In the genomic region with DNA sequence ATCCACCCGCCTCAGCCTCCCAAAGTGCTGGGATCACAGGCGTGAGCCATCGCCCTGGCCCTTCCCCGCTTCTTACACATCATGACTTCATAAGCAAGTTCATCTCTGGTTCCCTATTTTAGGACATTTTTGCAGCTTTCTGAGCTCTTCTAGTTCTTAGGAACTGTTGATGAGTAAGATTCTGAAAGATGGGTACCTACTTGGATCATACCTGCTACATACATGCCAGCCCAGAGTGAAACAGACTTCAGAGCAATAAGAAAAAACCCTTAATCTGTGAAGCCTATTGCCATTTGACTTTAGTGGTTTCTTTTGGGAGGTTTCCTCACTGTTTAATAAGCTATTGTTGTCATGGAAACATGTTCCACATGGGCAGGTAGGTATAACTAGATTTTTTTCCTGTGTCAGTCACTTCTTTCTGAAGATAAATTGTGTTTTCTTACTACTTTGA, we compare ENCODE assay signal across 17 cellular contexts. TPM values are rescaled to one million over a fixed set of nuclear protein-coding genes. Genes with fewer than 3 reads are reported as not detected.
A peak's percentile ranks its signal among the peaks of the same experiment; 100 is the strongest.
DNase-seq lines count a peak whose midpoint lies in the region; ATAC-seq and TF ChIP-seq lines count a peak whose summit lies in the region.
"Had no signal": no experiment of that assay in that cellular context is flagged by ENCODE, and none has a peak within 500 bp of the region (broad histone marks: within the 10 kb centered on the region; RNA-seq: fewer than 3 reads in every experiment).

No MANE protein-coding gene starts in this region.

- H3K4me3 Mint-ChIP-seq in Caco-2 (ENCODE audit: unreplicated experiment): no peak overlapping the region
- H3K4me3 Mint-ChIP-seq: WTC11 had no signal

- H3K4me1 ChIP-seq in BLaER1: peaks cover 20% of the 10 kb centered on the region
- H3K4me1 ChIP-seq in Caco-2: no peaks in the 10 kb centered on the region

- no peak overlapping the region for H3K27ac ChIP-seq in BLaER1
- H3K27ac ChIP-seq: thoracic aorta had no signal

- no peaks in the 10 kb centered on the region for H3K27me3 Mint-ChIP-seq in Caco-2 (ENCODE audit: insufficient read depth, unreplicated experiment)

- H4K20me1 ChIP-seq in BLaER1: peaks cover 8% of the 10 kb centered on the region; the same call in 1 of the 2 replicates

- no peaks in the 10 kb centered on the region for H3K9me3 Mint-ChIP-seq in Caco-2 (ENCODE audit: unreplicated experiment)
- H3K9me3 Mint-ChIP-seq: WTC11 had no signal

- H3K36me3 ChIP-seq in BLaER1: peaks cover 98% of the 10 kb centered on the region
- peaks cover 5% of the 10 kb centered on the region for H3K36me3 ChIP-seq in Caco-2 (ENCODE audit: control insufficient read depth, insufficient read depth, low read length)

- H3K27me3 ChIP-seq in BLaER1 (no peaks in the 10 kb centered on the region), Caco-2 (replicated peaks; ENCODE audit: control insufficient read depth, insufficient read depth, low read length) (no peaks in the 10 kb centered on the region)
- H3K27me3 ChIP-seq: BLaER1 treated with 17β-estradiol and CSF1 and Interleukin-3, amounts not matched to agents 10 nM and 100 nM had no signal

- H3K9me3 ChIP-seq in BLaER1 (0 out of 2 replicates have a peak, but pooled peaks cover 5% of the 10 kb centered on the region), Caco-2 (no peaks in the 10 kb centered on the region)
- H3K9me3 ChIP-seq: thoracic aorta had no signal

- H3K27ac Mint-ChIP-seq in Caco-2 (ENCODE audit: unreplicated experiment): no peak overlapping the region
- H3K27ac Mint-ChIP-seq: WTC11 had no signal

- no peak overlapping the region for H3K9ac ChIP-seq in BLaER1
- H3K9ac ChIP-seq: BLaER1 treated with 17β-estradiol and CSF1 and Interleukin-3, amounts not matched to agents 10 nM and 100 nM had no signal

- BruUV-seq in Caco-2 (replicated peaks; lab: Mats Ljungman, UMichigan): no TSS peak

- H3K4me2 ChIP-seq in BLaER1: peak overlapping the region; percentile 5; the same call in 1 of the 2 replicates

- POLR2A ChIA-PET in Caco-2 (lab: Charles Lee): no interaction called here

- intact Hi-C loops in Caco-2 (cut with micrococcal nuclease; ENCODE audit: unreplicated experiment): no loop called here

- CTCF ChIA-PET in Caco-2 (lab: Charles Lee): interaction anchor here (0.7 kb wide), 1 partner anchor 82 kb away, joined by 3 read pairs; no protein-coding TSS in a partner anchor

- H3K4me1 Mint-ChIP-seq in Caco-2 (ENCODE audit: low read depth, unreplicated experiment): peaks cover under 1% of the 10 kb centered on the region
- H3K4me1 Mint-ChIP-seq: WTC11 had no signal

- in situ Hi-C loops in ACHN (cut with HindIII; ENCODE audit: low pct_ligation_motif_present, low pct_unique_long_range_greater_than_20kb, low sequenced_read_pairs): no loop called here

- DNase-seq in ACHN (peak; percentile 37), epithelial cell of proximal tubule (ENCODE audit: low read depth) (peak; percentile 61), NCI-H82 (lab: John Stamatoyannopoulos, UW) (no peak), mucosa of gallbladder (ENCODE audit: low spot score) (no peak), Caco-2 (no peak)
- DNase-seq: aorta, foreskin fibroblast, Karpas-422, NCI-H1436 treated with DMSO at 0.1 percent for 48 hours, NCI-H345, Right ventricle myocardium superior, T-helper 1 cell had no signal

- ATAC-seq in HG02759 (IDR thresholded peaks at IDR 0.05; ENCODE audit: unreplicated experiment): peak; percentile 47
- ATAC-seq: WTC11 had no signal

- H3K36me3 Mint-ChIP-seq in Caco-2 (ENCODE audit: insufficient read depth, unreplicated experiment): peaks cover 27% of the 10 kb centered on the region

- no peak overlapping the region for H3K4me3 ChIP-seq in BLaER1
- H3K4me3 ChIP-seq in epithelial cell of proximal tubule (ENCODE audit: low read depth, low read length): no peak overlapping the region
- no peak overlapping the region for H3K4me3 ChIP-seq in Caco-2 (ENCODE audit: low read depth, low read length)
- H3K4me3 ChIP-seq: BLaER1 treated with 17β-estradiol and CSF1 and Interleukin-3, amounts not matched to agents 10 nM and 100 nM; thoracic aorta had no signal

- TF ChIP-seq CTCF in epithelial cell of proximal tubule (conservative IDR thresholded peaks at IDR 0.05; ENCODE audit: low read depth, low read length) (no peak), Caco-2 (IDR thresholded peaks at IDR 0.05; ENCODE audit: insufficient read depth in 1 of 2, low read depth in 1 of 2, low read length in 1 of 2, severe bottlenecking in 1 of 2, unreplicated experiment in 1 of 2) (no peak)

RNA-seq across cellular contexts. Expression of a gene that starts 27.9 kb away (rescaled TPM):
- total RNA-seq in epithelial cell of proximal tubule (0.80 and 0.86 TPM in 2 replicates), mucosa of gallbladder (0.55 TPM), Caco-2 (2022) (1.6 and 2.6 TPM in 2 replicates)
- total RNA-seq: Right ventricle myocardium superior had no signal

RNA-seq across cellular contexts. Expression of a gene that starts 28.3 kb away (rescaled TPM):
- total RNA-seq in epithelial cell of proximal tubule (8.8 and 9.8 TPM in 2 replicates), mucosa of gallbladder (15.3 TPM), Caco-2 (2022) (11.8 and 13.5 TPM in 2 replicates)

Comparison
In these comparisons a context has a peak if more than half of its experiments do, and no peak if none do; other contexts are left out.
1. DNase-seq: peak in ACHN (single experiment) and epithelial cell of proximal tubule (single experiment); none in NCI-H82 (single experiment), mucosa of gallbladder (single experiment) and Caco-2 (0 of 2).